In genomic region chrX:139881130-139881529, GRCh38 we compare ENCODE assay signal across 12 cellular contexts. TPM values are rescaled to one million over a fixed set of nuclear protein-coding genes. Genes with fewer than 3 reads are reported as not detected.
A peak's percentile ranks its signal among the peaks of the same experiment; 100 is the strongest.
DNase-seq lines count a peak whose midpoint lies in the region; ATAC-seq and TF ChIP-seq lines count a peak whose summit lies in the region.
"Had no signal": no experiment of that assay in that cellular context is flagged by ENCODE, and none has a peak within 500 bp of the region (broad histone marks: within the 10 kb centered on the region; RNA-seq: fewer than 3 reads in every experiment).

No MANE protein-coding gene starts in this region.

- no peak for TF ChIP-seq CTCF in smooth muscle cell (IDR thresholded peaks at IDR 0.05; ENCODE audit: borderline replicate concordance, insufficient read depth, poor library complexity, severe bottlenecking)

- no peaks in the 10 kb centered on the region for H3K27me3 ChIP-seq in smooth muscle cell (ENCODE audit: low read depth)
- H3K27me3 ChIP-seq: pancreas had no signal

- 34% methylated on average over 4 of the region's 4 CpGs for WGBS in smooth muscle cell (ENCODE audit: low lambda C conversion rate)

- DNase-seq in left cardiac atrium (no peak), Right ventricle myocardium inferior (ENCODE audit: missing footprints) (no peak), fibroblast of peridontal ligament (ENCODE audit: extremely low read depth) (peak; percentile 46), smooth muscle cell (lab: John Stamatoyannopoulos, UW; ENCODE audit: unreplicated experiment) (no peak), left lobe of liver (ENCODE audit: low spot score) (no peak)
- DNase-seq in effector CD4-positive, alpha-beta T cell: no peak
- DNase-seq: ACHN; activated naive CD8-positive, alpha-beta T cell treated with anti-CD3 and anti-CD28 coated beads for 36 hours; pancreas had no signal

- no peak overlapping the region for H3K9ac ChIP-seq in smooth muscle cell (ENCODE audit: low read depth)

- peak overlapping the region; percentile 24 for H3K4me2 ChIP-seq in smooth muscle cell

- peak; percentile 12 to 84 for ATAC-seq in left cardiac atrium
- ATAC-seq in Right ventricle myocardium inferior: no peak
- peak; percentile 85 for ATAC-seq in SK-N-SH treated with all-trans-retinoic acid at 6 μM for 48 hours
- no peak for ATAC-seq in GM19455 (IDR thresholded peaks at IDR 0.05; ENCODE audit: unreplicated experiment)
- ATAC-seq in left lobe of liver: no peak
- ATAC-seq: pancreas had no signal

- H3F3A ChIP-seq in smooth muscle cell (ENCODE audit: low read depth): no peaks in the 10 kb centered on the region

- no peaks in the 10 kb centered on the region for H3K79me2 ChIP-seq in smooth muscle cell (ENCODE audit: low read depth)

- no peaks in the 10 kb centered on the region for H3K9me3 ChIP-seq in smooth muscle cell (replicated peaks; ENCODE audit: low read depth)
- H3K9me3 ChIP-seq: pancreas had no signal

- H3K4me3 ChIP-seq in smooth muscle cell: no peak overlapping the region
- H3K4me3 ChIP-seq: coronary artery, pancreas had no signal

- no peak overlapping the region for H2AFZ ChIP-seq in smooth muscle cell (ENCODE audit: low read depth)

- no peaks in the 10 kb centered on the region for H4K20me1 ChIP-seq in smooth muscle cell (ENCODE audit: low read depth)

- no peak overlapping the region for H3K27ac ChIP-seq in smooth muscle cell (ENCODE audit: low read depth)
- H3K27ac ChIP-seq: pancreas had no signal

- no peaks in the 10 kb centered on the region for H3K4me1 ChIP-seq in smooth muscle cell (ENCODE audit: low read depth)
- H3K4me1 ChIP-seq: pancreas had no signal

- intact Hi-C loops in left cardiac atrium (cut with DNase I): no loop called here
- intact Hi-C loops in Right ventricle myocardium inferior (cut with DNase I): no loop called here

- no peaks in the 10 kb centered on the region for H3K36me3 ChIP-seq in smooth muscle cell (ENCODE audit: low read depth)
- H3K36me3 ChIP-seq: pancreas had no signal

TF ChIP-seq in SK-N-SH treated with all-trans-retinoic acid at 6 μM for 48 hours, 23 proteins besides CTCF, POLR2A, EP300 and RAD21:
- TF ChIP-seq ZFP3 (CRISPR knock-in tag; IDR thresholded peaks at IDR 0.05): no peak
- TF ChIP-seq TCF4 (CRISPR knock-in tag; IDR thresholded peaks at IDR 0.05; ENCODE audit: borderline replicate concordance): no peak
- TF ChIP-seq ZC3H10 (CRISPR knock-in tag; IDR thresholded peaks at IDR 0.05): no peak
- TF ChIP-seq ZFP30 (CRISPR knock-in tag; IDR thresholded peaks at IDR 0.05): no peak
- no peak for TF ChIP-seq CSRNP3 (CRISPR knock-in tag; IDR thresholded peaks at IDR 0.05)
- TF ChIP-seq ZNF70 (CRISPR knock-in tag; IDR thresholded peaks at IDR 0.05): no peak
- TF ChIP-seq BACH2 (CRISPR knock-in tag; IDR thresholded peaks at IDR 0.05; ENCODE audit: borderline replicate concordance): no peak
- TF ChIP-seq SNAI2 (CRISPR knock-in tag; IDR thresholded peaks at IDR 0.05): no peak
- no peak for TF ChIP-seq ISL1 (CRISPR knock-in tag; IDR thresholded peaks at IDR 0.05)
- TF ChIP-seq ARNTL (CRISPR knock-in tag; IDR thresholded peaks at IDR 0.05; ENCODE audit: borderline replicate concordance, low read depth): no peak
- TF ChIP-seq GLIS3 (CRISPR knock-in tag; IDR thresholded peaks at IDR 0.05): no peak
- no peak for TF ChIP-seq PPARA (CRISPR knock-in tag; IDR thresholded peaks at IDR 0.05; ENCODE audit: borderline replicate concordance)

RNA-seq across cellular contexts. Expression of gene ATP11C, which starts 51.7 kb away (rescaled TPM):
- 10 to 100 TPM in 1 of 2 donors, 1 to 10 TPM in 1; 7.2 to 10.9 TPM for total RNA-seq in left cardiac atrium
- 6.0 TPM for total RNA-seq in Right ventricle myocardium inferior
- total RNA-seq in smooth muscle cell: 17.1 and 20.7 TPM in 2 replicates
- 3.2 and 4.8 TPM in 2 replicates for polyA plus RNA-seq in smooth muscle cell
- total RNA-seq in left lobe of liver: 29.3 TPM

Comparison
In these comparisons a context has a peak if more than half of its experiments do, and no peak if none do; other contexts are left out.
1. ATAC-seq: peak in left cardiac atrium (2 of 2) and SK-N-SH treated with all-trans-retinoic acid at 6 μM for 48 hours (single experiment); none in Right ventricle myocardium inferior (single experiment), GM19455 (single experiment) and left lobe of liver (single experiment).